Comparison of ENCODE assay signal across 8 cellular contexts in the genomic region with DNA sequence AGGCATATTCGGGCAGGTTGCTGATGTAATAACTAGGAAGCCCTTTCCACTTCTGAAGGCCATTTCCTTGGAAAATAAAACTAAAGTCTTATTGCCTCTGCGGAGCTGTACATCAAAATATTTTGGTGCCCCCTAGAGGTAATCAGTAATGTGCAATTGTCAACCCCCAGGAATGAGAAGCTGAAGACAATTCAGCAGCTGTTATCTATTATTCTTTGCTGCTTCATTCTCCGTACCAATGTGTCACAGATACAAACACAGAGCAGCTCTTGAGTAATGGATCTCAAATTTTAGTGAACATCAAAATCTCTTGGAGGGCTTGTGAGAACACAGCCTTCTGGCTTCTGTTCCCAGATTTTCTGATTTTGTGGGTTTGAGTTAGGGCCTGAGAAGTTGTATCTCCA. TPM values are rescaled to one million over a fixed set of nuclear protein-coding genes. Genes with fewer than 3 reads are reported as not detected.
DNase-seq lines count a peak whose midpoint lies in the region; ATAC-seq and TF ChIP-seq lines count a peak whose summit lies in the region.

No MANE protein-coding gene starts in this region.

- no peaks in the 10 kb centered on the region for H3K27me3 ChIP-seq in AG04450 (ENCODE audit: control insufficient read depth, insufficient read depth, low read length)

- CTCF ChIA-PET in AG04450 (lab: Charles Lee), result interaction anchor here (0.6 to 2.5 kb wide), 75 partner anchors 8 to 1561 kb away, joined by 3 to 29 read pairs (median 4); no protein-coding TSS in a partner anchor

- peak; percentile 13 for ATAC-seq in left lobe of liver
- no peak for ATAC-seq in GM18498 (IDR thresholded peaks at IDR 0.05; ENCODE audit: unreplicated experiment)
- no peak for ATAC-seq in GM21367 (IDR thresholded peaks at IDR 0.05; ENCODE audit: unreplicated experiment)

- H3K27ac ChIP-seq in AG04450 (ENCODE audit: low read depth, low read length), result no peak overlapping the region

- DNase-seq in AG04450 (ENCODE audit: low read depth, low spot score) (peak; percentile 55), GM20000 (ENCODE audit: low spot score) (peak; percentile 34), NCI-H2227 (lab: John Stamatoyannopoulos, UW; ENCODE audit: unreplicated experiment) (peak; percentile 59), astrocyte of the hippocampus (ENCODE audit: low read depth, low spot score) (peak; percentile 71), left lobe of liver (ENCODE audit: low spot score) (no peak), T-helper 1 cell (no peak)

- peak; percentile 81 for TF ChIP-seq CTCF in AG04450 (IDR thresholded peaks at IDR 0.05; ENCODE audit: low read depth, low read length)
- TF ChIP-seq CTCF in GM20000 (IDR thresholded peaks at IDR 0.05; ENCODE audit: extremely low read depth, missing control alignments), result no peak

- H3K9me3 ChIP-seq in AG04450 (ENCODE audit: control insufficient read depth, insufficient read depth, low read length), result no peaks in the 10 kb centered on the region

- POLR2A ChIA-PET in AG04450 (lab: Yijun Ruan, JAX), result interaction anchor here (0.7 kb wide), 1 partner anchor 231 kb away, joined by 3 read pairs; no protein-coding TSS in a partner anchor

- no peak overlapping the region for H3K4me3 ChIP-seq in AG04450 (ENCODE audit: low read depth, low read length)

RNA-seq across cellular contexts. Expression of a gene that starts 3.5 kb away (rescaled TPM):
- polyA plus RNA-seq in AG04450 (2011; rRNA removed), result 15.2 and 16.0 TPM in 2 replicates
- polyA minus RNA-seq in AG04450 (2011; rRNA and poly(A)+ RNA removed), result 29.8 and 33.5 TPM in 2 replicates
- 0.63 TPM for total RNA-seq in left lobe of liver

Comparison
In these comparisons a context has a peak if more than half of its experiments do, and no peak if none do; other contexts are left out.
1. DNase-seq: peak in AG04450 (single experiment), GM20000 (single experiment), NCI-H2227 (single experiment) and astrocyte of the hippocampus (single experiment); none in left lobe of liver (single experiment) and T-helper 1 cell (0 of 5).